ENCODE assay signal across 10 cellular contexts in genomic region chr5:9716838-9717281, GRCh38.
DNase-seq lines count a peak whose midpoint lies in the region; ATAC-seq and TF ChIP-seq lines count a peak whose summit lies in the region.
"Had no signal": no experiment of that assay in that cellular context is flagged by ENCODE, and none has a peak within 500 bp of the region (broad histone marks: within the 10 kb centered on the region; RNA-seq: fewer than 3 reads in every experiment).

No MANE protein-coding gene starts in this region.

- no peak overlapping the region for H3K4me3 ChIP-seq in SK-N-SH (ENCODE audit: low read depth in 2 of 2, low read length in 1 of 2)

- no peaks in the 10 kb centered on the region for H3K9me3 ChIP-seq in SK-N-SH

- H3K27ac ChIP-seq in SK-N-SH (ENCODE audit: low read depth in 2 of 2, low read length in 1 of 2): no peak overlapping the region

- H4K20me1 ChIP-seq in SK-N-SH (ENCODE audit: insufficient read depth): no peaks in the 10 kb centered on the region

- no peak overlapping the region for H2AFZ ChIP-seq in SK-N-SH (ENCODE audit: low read depth)

- TF ChIP-seq EP300 in SK-N-SH (IDR thresholded peaks at IDR 0.05; ENCODE audit: borderline replicate concordance in 1 of 2, low read depth in 1 of 2, low read length in 1 of 2): no peak

- no peaks in the 10 kb centered on the region for H3K79me2 ChIP-seq in SK-N-SH (ENCODE audit: insufficient read depth)

- ATAC-seq in SK-N-SH treated with all-trans-retinoic acid at 6 μM for 48 hours: no peak
- ATAC-seq in HG03139 (IDR thresholded peaks at IDR 0.05; ENCODE audit: unreplicated experiment): peak; percentile 59
- ATAC-seq in Right ventricle myocardium superior (ENCODE audit: poor library complexity): no peak
- ATAC-seq: activated T-helper 17 cell treated with anti-CD3 and anti-CD28 coated beads, Interleukin-2, amount 50 U/mL, for 72 hours had no signal

- peaks cover 0 to 28% of the 10 kb centered on the region in 2 experiments; a peak in 2 of 4 replicates for H3K4me1 ChIP-seq in SK-N-SH (ENCODE audit: control insufficient read depth in 1 of 2, insufficient read depth in 2 of 2, low read depth in 1 of 2, low read length in 1 of 2)

- no peaks in the 10 kb centered on the region for H3F3A ChIP-seq in SK-N-SH (replicated peaks; ENCODE audit: insufficient read depth)

- peak overlapping the region; percentile 11; the same call in 1 of the 2 replicates for H3K4me2 ChIP-seq in SK-N-SH

- 28% methylated on average over 5 of the region's 5 CpGs for WGBS in SK-N-SH (ENCODE audit: low lambda C conversion rate)

- DNase-seq in SK-N-SH (no peak), amniotic epithelial cell (ENCODE audit: low read depth) (peak; percentile 77), smooth muscle cell of the brain vasculature (ENCODE audit: low read depth, low spot score) (peak; percentile 29), NCI-H1092 (lab: John Stamatoyannopoulos, UW) (no peak), Right ventricle myocardium superior (no peak), NCI-H2107 (lab: John Stamatoyannopoulos, UW) (no peak)
- DNase-seq: 8988T had no signal

- H3K36me3 ChIP-seq in SK-N-SH (replicated peaks in 1 of 2; ENCODE audit: control insufficient read depth in 1 of 2, insufficient read depth in 2 of 2, low read length in 1 of 2): no peaks in the 10 kb centered on the region

- no peaks in the 10 kb centered on the region for H3K9me2 ChIP-seq in SK-N-SH

- POLR2A ChIA-PET in SK-N-SH (lab: Yijun Ruan, JAX): no interaction called here

- no peak for TF ChIP-seq RAD21 in SK-N-SH (IDR thresholded peaks at IDR 0.05; ENCODE audit: low read length)

- intact Hi-C loops in Right ventricle myocardium superior (cut with DNase I): no loop called here

- CTCF ChIA-PET in SK-N-SH (lab: Yijun Ruan, JAX): interaction anchor here (2.3 kb wide), 1 partner anchor 428 kb away, joined by 6 read pairs; no protein-coding TSS in a partner anchor

- TF ChIP-seq CTCF in SK-N-SH (IDR thresholded peaks at IDR 0.05): no peak

- H3K27me3 ChIP-seq in SK-N-SH (ENCODE audit: insufficient read depth): no peaks in the 10 kb centered on the region

- no peak overlapping the region for H3K9ac ChIP-seq in SK-N-SH

TF ChIP-seq in SK-N-SH, 30 proteins besides CTCF, POLR2A, EP300 and RAD21:
- TF ChIP-seq SMC3 (IDR thresholded peaks at IDR 0.05; ENCODE audit: low read depth, low read length): no peak
- TF ChIP-seq CHD2 (IDR thresholded peaks at IDR 0.05; ENCODE audit: low read length, partially characterized antibody): no peak

TF ChIP-seq in SK-N-SH treated with all-trans-retinoic acid at 6 μM for 48 hours, 23 proteins besides CTCF, POLR2A, EP300 and RAD21:
- TF ChIP-seq RARB (CRISPR knock-in tag; IDR thresholded peaks at IDR 0.05) (no peak), CSDC2 (CRISPR knock-in tag; IDR thresholded peaks at IDR 0.05) (no peak), ZNF565 (CRISPR knock-in tag; conservative IDR thresholded peaks at IDR 0.05; ENCODE audit: low read depth) (no peak), OSR1 (CRISPR knock-in tag; IDR thresholded peaks at IDR 0.05) (no peak)

Comparison
In these comparisons a context has a peak if more than half of its experiments do, and no peak if none do; other contexts are left out.
1. DNase-seq: peak in amniotic epithelial cell (single experiment) and smooth muscle cell of the brain vasculature (single experiment); none in SK-N-SH (single experiment), NCI-H1092 (single experiment), Right ventricle myocardium superior (single experiment) and NCI-H2107 (single experiment).